ENCODE assay signal across 8 cellular contexts in the genomic region with DNA sequence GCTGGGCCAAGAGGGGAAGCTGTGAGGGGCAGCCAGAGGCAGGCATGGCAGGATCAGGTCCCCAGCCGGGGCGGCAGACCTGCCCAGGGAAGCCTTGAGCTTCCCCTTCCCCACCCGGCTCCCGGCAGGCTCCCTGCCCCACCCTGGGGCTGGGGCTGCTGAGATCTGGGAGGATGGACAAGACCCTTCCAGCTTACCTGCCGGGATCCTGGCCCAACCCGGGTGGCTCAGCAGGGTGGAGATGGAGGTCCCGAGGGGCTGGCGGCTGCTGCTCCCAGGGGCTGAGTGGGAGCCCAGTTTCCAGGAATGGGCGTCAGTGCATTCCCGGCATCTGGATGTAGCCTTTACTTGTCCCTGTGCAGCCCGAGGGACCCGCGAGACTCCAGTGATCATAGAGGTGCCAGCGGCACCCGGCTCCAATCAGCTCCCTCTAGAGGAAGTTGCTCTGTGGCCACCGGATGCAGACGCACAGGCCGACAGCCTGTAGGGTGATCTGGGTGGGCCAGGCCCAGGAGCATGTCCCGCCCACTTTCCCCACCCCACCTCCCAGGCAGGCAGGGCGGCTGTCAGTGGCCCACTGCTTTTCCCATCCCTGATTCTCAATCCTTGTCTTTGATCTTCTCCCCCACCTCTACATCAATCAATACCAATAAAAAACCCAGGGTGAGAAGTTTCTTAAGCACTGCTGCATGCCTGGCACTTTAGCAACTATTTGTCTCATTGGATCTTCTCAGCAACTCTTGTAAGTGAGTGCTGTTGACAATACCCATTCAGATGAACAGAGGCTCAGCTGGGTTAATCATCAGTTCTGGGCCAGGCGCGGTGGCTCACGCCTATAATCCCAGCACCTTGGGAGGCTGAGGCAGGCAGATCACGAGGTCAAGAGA. TPM values are rescaled to one million over a fixed set of nuclear protein-coding genes. Genes with fewer than 3 reads are reported as not detected.
DNase-seq lines count a peak whose midpoint lies in the region; ATAC-seq, FAIRE-seq and TF ChIP-seq lines count a peak whose summit lies in the region.

Gene BAK1, minus strand, starts transcription at position 449 of the 887 bp plus-strand sequence. CDS start 2,672 bp downstream, outside the sequence.

- no peaks in the 10 kb centered on the region for H3K27me3 Mint-ChIP-seq in dendritic cell treated with granulocyte-macrophage colony-stimulating factor and Interleukin-4, amounts not matched to agents 40 ng/mL and 50 ng/mL, for 4 days

- peak within 1 kb of the TSS; percentile 29 for H2AFZ ChIP-seq in HepG2 (ENCODE audit: low read length)

- TF ChIP-seq RAD21 in HepG2 (CRISPR knock-in tag; IDR thresholded peaks at IDR 0.05) = peak; percentile 66

- under 1% methylated on average over 17 of the region's 24 CpGs for WGBS in HepG2 (ENCODE audit: low lambda C conversion rate)

- H3K79me2 ChIP-seq in HepG2 (ENCODE audit: insufficient read depth, low read length) = peaks cover 9% of the 10 kb centered on the region

- POLR2A ChIA-PET in HepG2 (lab: Yijun Ruan, JAX) = interaction anchor here (0.6 to 1.9 kb wide), 12 partner anchors 9 to 608 kb away, joined by 3 to 13 read pairs (median 6); partner anchors contain the start of genes ITPR3, UQCC2 and ZBTB9

- H3K36me3 ChIP-seq in BLaER1 = peaks cover 29% of the 10 kb centered on the region
- peaks cover 11 to 18% of the 10 kb centered on the region in 2 experiments; a peak in 4 of 5 replicates for H3K36me3 ChIP-seq in HepG2 (replicated peaks in 1 of 2; ENCODE audit: control insufficient read depth in 1 of 2, insufficient read depth in 2 of 2, low read length in 2 of 2)

- peak; percentile 91 for TF ChIP-seq CTCF in HepG2 (CRISPR knock-in tag; IDR thresholded peaks at IDR 0.05)

- TF ChIP-seq EP300 in HepG2 (IDR thresholded peaks at IDR 0.05; ENCODE audit: low read depth in 2 of 2, low read length in 2 of 2) (no peak), HepG2 (CRISPR knock-in tag; IDR thresholded peaks at IDR 0.05; ENCODE audit: borderline replicate concordance) (no peak)

- peak; percentile 63 to 72; a peak in 3 of 4 replicates for TF ChIP-seq POLR2A in HepG2 (IDR thresholded peaks at IDR 0.05; ENCODE audit: insufficient read depth in 1 of 2, low read depth in 2 of 2, low read length in 2 of 2)

- peaks cover 48% of the 10 kb centered on the region for H3K36me3 Mint-ChIP-seq in dendritic cell treated with granulocyte-macrophage colony-stimulating factor and Interleukin-4, amounts not matched to agents 40 ng/mL and 50 ng/mL, for 4 days (ENCODE audit: low read depth)

- CTCF ChIA-PET in HepG2 (lab: Yijun Ruan, JAX; ENCODE audit: low intra/inter-chr PET ratio, low total read pairs) = no interaction called here

- H3K4me2 ChIP-seq in BLaER1 (peak within 1 kb of the TSS; percentile 97), HepG2 (ENCODE audit: low read depth, low read length) (peak within 1 kb of the TSS; percentile 90)

- H3K27ac ChIP-seq in BLaER1 (peak within 1 kb of the TSS; percentile 89), HepG2 (ENCODE audit: extremely low read length, insufficient read depth, low read length) (peak within 1 kb of the TSS; percentile 48)

- in situ Hi-C loops in HepG2 (cut with HindIII; ENCODE audit: extremely low pct_ligation_motif_present, low pct_unique_long_range_greater_than_20kb) = loop anchor here (5.0 kb wide), 1 partner anchor 182 kb away; no protein-coding TSS in a partner anchor

- H3K9me3 ChIP-seq in BLaER1 (no peaks in the 10 kb centered on the region), HepG2 (ENCODE audit: low read length) (no peaks in the 10 kb centered on the region)

- H3K9ac ChIP-seq in BLaER1 = peak within 1 kb of the TSS; percentile 93
- peak within 1 kb of the TSS; percentile 81 for H3K9ac ChIP-seq in HepG2 (ENCODE audit: insufficient read depth, low read depth, low read length)

- H3K4me1 ChIP-seq in BLaER1 (peaks cover 60% of the 10 kb centered on the region), HepG2 (ENCODE audit: insufficient read depth, low read length) (peaks cover 34% of the 10 kb centered on the region)

- peak within 1 kb of the TSS; percentile 80 for H3K4me3 Mint-ChIP-seq in dendritic cell treated with granulocyte-macrophage colony-stimulating factor and Interleukin-4, amounts not matched to agents 40 ng/mL and 50 ng/mL, for 4 days

- H3K4me3 ChIP-seq in BLaER1 (peak within 1 kb of the TSS; percentile 95), HepG2 (replicated peaks in 1 of 3; ENCODE audit: insufficient read depth in 1 of 3, low read depth in 2 of 3, low read length in 3 of 3) (peak within 1 kb of the TSS; percentile 77 to 91 (median 83))

- H3K4me1 Mint-ChIP-seq in dendritic cell treated with granulocyte-macrophage colony-stimulating factor and Interleukin-4, amounts not matched to agents 40 ng/mL and 50 ng/mL, for 4 days (ENCODE audit: low read depth) = peaks cover 47% of the 10 kb centered on the region

- intact Hi-C loops in dendritic cell treated with granulocyte-macrophage colony-stimulating factor and Interleukin-4, amounts not matched to agents 40 ng/mL and 50 ng/mL, for 4 days (cut with micrococcal nuclease) = no loop called here
- intact Hi-C loops in HepG2 (cut with micrococcal nuclease; ENCODE audit: unreplicated experiment) = loop anchor here (1.0 kb wide), 1 partner anchor 126 kb away; the partner anchor contains the start of gene ZBTB9

- no peaks in the 10 kb centered on the region for H3K27me3 ChIP-seq in BLaER1
- H3K27me3 ChIP-seq in HepG2 (ENCODE audit: control insufficient read depth in 1 of 2, insufficient read depth in 2 of 2, low read length in 2 of 2) = no peaks in the 10 kb centered on the region

- ATAC-seq in HG03460 (IDR thresholded peaks at IDR 0.05; ENCODE audit: unreplicated experiment) (peak; percentile 91), HepG2 (peak; percentile 97)

- no peaks in the 10 kb centered on the region for H3K9me3 Mint-ChIP-seq in dendritic cell treated with granulocyte-macrophage colony-stimulating factor and Interleukin-4, amounts not matched to agents 40 ng/mL and 50 ng/mL, for 4 days

- DNase-seq in GM19240 (ENCODE audit: insufficient read length, low spot score) (peak; percentile 86), NCI-H748 (lab: John Stamatoyannopoulos, UW; ENCODE audit: unreplicated experiment) (peak; percentile 97), HepG2 (ENCODE audit: low spot score) (peak; percentile 93)
- DNase-seq in activated CD4-positive, alpha-beta T cell treated with anti-CD3 and anti-CD28 coated beads, Interleukin-2, amount 50 U/mL, for 1 hour = peak; percentile 77
- DNase-seq in stimulated activated CD4-positive, alpha-beta T cell treated with anti-CD3 and anti-CD28 coated beads, Interleukin-2, amount 100 ng/mL, for 48 hours = peak; percentile 73 to 77

- no TSS peak for BruUV-seq in HepG2 (replicated peaks; lab: Mats Ljungman, UMichigan)

- peak within 1 kb of the TSS; percentile 93 for H3K27ac Mint-ChIP-seq in dendritic cell treated with granulocyte-macrophage colony-stimulating factor and Interleukin-4, amounts not matched to agents 40 ng/mL and 50 ng/mL, for 4 days

- peak; percentile 87 for FAIRE-seq in HepG2 (lab: Jason Lieb, UNC)

- H4K20me1 ChIP-seq in BLaER1 (peaks cover 11% of the 10 kb centered on the region), HepG2 (ENCODE audit: insufficient read depth, low read length) (no peaks in the 10 kb centered on the region)

TF ChIP-seq in HepG2, 621 proteins besides CTCF, POLR2A, EP300 and RAD21 (continues in another document):
- peak; percentile 83; the same call in 1 of the 2 replicates for TF ChIP-seq SMYD3 (CRISPR knock-in tag; IDR thresholded peaks at IDR 0.05)
- peak; percentile 67; the same call in 1 of the 3 replicates for TF ChIP-seq MXI1 (IDR thresholded peaks at IDR 0.05; ENCODE audit: borderline replicate concordance, low read depth, low read length)
- no peak for TF ChIP-seq ZBTB44 (CRISPR knock-in tag; IDR thresholded peaks at IDR 0.05)
- no peak for TF ChIP-seq NFE2L1 (CRISPR knock-in tag; IDR thresholded peaks at IDR 0.05; ENCODE audit: borderline replicate concordance)
- no peak; the same call in 1 of the 2 replicates for TF ChIP-seq ZNF101 (CRISPR knock-in tag; IDR thresholded peaks at IDR 0.05; ENCODE audit: borderline replicate concordance, low read depth)
- TF ChIP-seq MIXL1 (CRISPR knock-in tag; IDR thresholded peaks at IDR 0.05) = peak; percentile 56; the same call in 1 of the 2 replicates

RNA-seq across cellular contexts. Expression of gene BAK1, which starts in this region (rescaled TPM):
- 23.8 and 25.9 TPM in 2 replicates for total RNA-seq in HepG2 (2016; rRNA removed; fragmentation: Illumina TruSeq; extraction: Trizol)
- 16.2 and 22.7 TPM in 2 replicates for total RNA-seq in HepG2 (2016; cell fraction: cytosol; rRNA removed; fragmentation: Illumina TruSeq; extraction: Trizol; ENCODE audit: low read depth)
- total RNA-seq in HepG2 (2016; cell fraction: insoluble cytoplasmic fraction; rRNA removed; fragmentation: Illumina TruSeq; extraction: Trizol) = 24.2 and 26.8 TPM in 2 replicates
- 40.6 and 46.1 TPM in 2 replicates for total RNA-seq in HepG2 (2016; cell fraction: membrane; rRNA removed; fragmentation: Illumina TruSeq; extraction: Trizol)
- 11.2 and 14.0 TPM in 2 replicates for total RNA-seq in HepG2 (2016; cell fraction: nucleus; rRNA removed; fragmentation: Illumina TruSeq; extraction: Trizol)
- 15.0 and 22.2 TPM in 2 replicates for polyA plus RNA-seq in HepG2 (2011; rRNA removed)
- 19.9 and 23.5 TPM in 2 replicates for polyA plus RNA-seq in HepG2 (2011; cell fraction: cytosol; rRNA removed)
- 13.5 and 15.1 TPM in 2 replicates for polyA plus RNA-seq in HepG2 (2011; cell fraction: nucleus; rRNA removed)
- 10.2 and 16.3 TPM in 2 replicates for polyA plus RNA-seq in HepG2 (2012)
- polyA plus RNA-seq in HepG2 (2016; cell fraction: cytosol; fragmentation: Illumina TruSeq; extraction: Trizol; ENCODE audit: low read depth) = 21.1 and 27.3 TPM in 2 replicates
- 25.7 and 28.6 TPM in 2 replicates for polyA plus RNA-seq in HepG2 (2016; cell fraction: insoluble cytoplasmic fraction; fragmentation: Illumina TruSeq; extraction: Trizol; ENCODE audit: low read depth)
- polyA plus RNA-seq in HepG2 (2016; cell fraction: membrane; fragmentation: Illumina TruSeq; extraction: Trizol; ENCODE audit: low read depth) = 36.0 and 39.7 TPM in 2 replicates
- polyA plus RNA-seq in HepG2 (2016; cell fraction: nucleus; fragmentation: Illumina TruSeq; extraction: Trizol; ENCODE audit: insufficient read depth, low read depth) = 24.6 and 25.1 TPM in 2 replicates
- 38.8 and 50.3 TPM in 2 replicates for polyA minus RNA-seq in HepG2 (2011; rRNA and poly(A)+ RNA removed; ENCODE audit: low replicate concordance)
- 14.0 and 16.7 TPM in 2 replicates for polyA minus RNA-seq in HepG2 (2011; cell fraction: cytosol; rRNA and poly(A)+ RNA removed)
- 7.6 and 8.2 TPM in 2 replicates for polyA minus RNA-seq in HepG2 (2011; cell fraction: nucleus; rRNA and poly(A)+ RNA removed)

Comparison
In these comparisons a context has a peak if more than half of its experiments do, and no peak if none do; other contexts are left out.
1. Peak in every context shown above with its lines: DNase-seq, ATAC-seq, H3K4me3 ChIP-seq and H3K27ac ChIP-seq.